Comparison of ENCODE assay signal across 22 cellular contexts in the genomic region with DNA sequence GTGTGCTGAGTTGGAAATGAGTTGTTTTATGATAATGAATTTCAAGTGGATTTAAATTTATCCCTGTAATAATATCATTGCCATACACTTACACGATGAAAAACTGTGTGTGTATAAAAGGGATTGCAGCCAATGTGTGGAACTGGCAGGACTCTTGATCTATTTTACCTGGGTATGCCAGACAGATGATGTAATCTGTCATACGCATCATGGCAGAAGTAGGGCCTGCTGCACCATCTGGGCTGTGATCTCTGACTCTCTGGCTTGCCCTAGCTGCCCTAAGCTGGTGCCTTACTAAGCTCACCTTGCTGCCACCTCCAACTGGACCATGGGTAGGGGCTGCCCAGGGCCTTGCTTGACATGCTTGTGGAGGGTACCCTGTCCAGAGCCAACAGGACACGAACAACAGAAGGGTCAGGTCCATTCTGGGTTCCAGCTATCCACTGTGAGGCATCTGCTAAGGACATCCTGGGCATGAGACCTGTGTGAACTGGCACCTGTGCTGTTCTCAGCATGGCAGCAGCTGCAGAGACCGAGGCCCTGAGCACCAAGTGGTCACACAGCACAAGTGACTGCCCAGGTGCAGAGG.
"Had no signal": no experiment of that assay in that cellular context is flagged by ENCODE, and none has a peak within 500 bp of the region (broad histone marks: within the 10 kb centered on the region; RNA-seq: fewer than 3 reads in every experiment).

No MANE protein-coding gene starts in this region.

- ATAC-seq: activated CD4-positive, alpha-beta T cell treated with anti-CD3 and anti-CD28 coated beads for 36 hours; activated CD8-positive, alpha-beta T cell treated with anti-CD3 and anti-CD28 coated beads, Interleukin-2, amount 10 ng/mL, durations not matched to agents 7 days and 5 days; body of pancreas; left colon; naive thymus-derived CD4-positive, alpha-beta T cell; right cardiac atrium had no signal

- H3K9me3 Mint-ChIP-seq: activated naive CD4-positive, alpha-beta T cell treated with anti-CD3 and anti-CD28 coated beads for 36 hours; activated naive CD8-positive, alpha-beta T cell treated with anti-CD3 and anti-CD28 coated beads for 36 hours; activated T-helper 1 cell treated with anti-CD3 and anti-CD28 coated beads, Interleukin-12 subunit alpha, Interleukin-12 subunit beta, Interleukin-2, Interleukin-4 antibody, amounts not matched to agents 30 ng/mL and 10 ng/mL and 1 ng/mL, durations not matched to agents 14 hours and 24 hours and 36 hours; naive thymus-derived CD4-positive, alpha-beta T cell; neural progenitor cell; T-helper 2 cell treated with Interferon-gamma antibody and Interleukin-4, amounts not matched to agents 5 μg/mL and 100 μg/mL, for 36 hours had no signal

- DNase-seq: activated CD4-positive, alpha-beta T cell treated with anti-CD3 and anti-CD28 coated beads for 36 hours; activated CD4-positive, CD25-positive, alpha-beta regulatory T cell; activated CD8-positive, alpha-beta T cell treated with anti-CD3 and anti-CD28 coated beads, Interleukin-2, amount 10 ng/mL, durations not matched to agents 7 days and 5 days; activated effector memory CD4-positive, alpha-beta T cell treated with anti-CD3 and anti-CD28 coated beads, Interleukin-2, amount 50 U/mL, for 16 hours; activated naive CD4-positive, alpha-beta T cell treated with anti-CD3 and anti-CD28 coated beads for 36 hours; activated naive CD8-positive, alpha-beta T cell treated with anti-CD3 and anti-CD28 coated beads for 36 hours; aorta; body of pancreas; cortex of kidney; foreskin fibroblast; hippocampal formation; kidney; left colon; midbrain; right cardiac atrium; stimulated activated CD4-positive, alpha-beta T cell treated with anti-CD3 and anti-CD28 coated beads, Interleukin-15, amount 100 ng/mL, for 24 hours; stimulated activated naive CD4-positive, alpha-beta T cell; T-helper 1 cell had no signal

- H3K27ac Mint-ChIP-seq: activated CD4-positive, alpha-beta T cell treated with anti-CD3 and anti-CD28 coated beads for 36 hours; activated CD8-positive, alpha-beta T cell treated with anti-CD3 and anti-CD28 coated beads, Interleukin-2, amount 10 ng/mL, durations not matched to agents 7 days and 5 days; activated naive CD4-positive, alpha-beta T cell treated with anti-CD3 and anti-CD28 coated beads for 36 hours; activated naive CD8-positive, alpha-beta T cell treated with anti-CD3 and anti-CD28 coated beads for 36 hours; activated T-helper 1 cell treated with anti-CD3 and anti-CD28 coated beads, Interleukin-12 subunit alpha, Interleukin-12 subunit beta, Interleukin-2, Interleukin-4 antibody, amounts not matched to agents 30 ng/mL and 10 ng/mL and 1 ng/mL, durations not matched to agents 14 hours and 24 hours and 36 hours; naive thymus-derived CD4-positive, alpha-beta T cell; neural progenitor cell; T-helper 2 cell treated with Interferon-gamma antibody and Interleukin-4, amounts not matched to agents 5 μg/mL and 100 μg/mL, for 36 hours had no signal

- H3K4me3 Mint-ChIP-seq: activated CD4-positive, alpha-beta T cell treated with anti-CD3 and anti-CD28 coated beads for 36 hours; activated CD8-positive, alpha-beta T cell treated with anti-CD3 and anti-CD28 coated beads, Interleukin-2, amount 10 ng/mL, durations not matched to agents 7 days and 5 days; activated naive CD4-positive, alpha-beta T cell treated with anti-CD3 and anti-CD28 coated beads for 36 hours; activated naive CD8-positive, alpha-beta T cell treated with anti-CD3 and anti-CD28 coated beads for 36 hours; activated T-helper 1 cell treated with anti-CD3 and anti-CD28 coated beads, Interleukin-12 subunit alpha, Interleukin-12 subunit beta, Interleukin-2, Interleukin-4 antibody, amounts not matched to agents 30 ng/mL and 10 ng/mL and 1 ng/mL, durations not matched to agents 14 hours and 24 hours and 36 hours; naive thymus-derived CD4-positive, alpha-beta T cell; neural progenitor cell; T-helper 2 cell treated with Interferon-gamma antibody and Interleukin-4, amounts not matched to agents 5 μg/mL and 100 μg/mL, for 36 hours had no signal

- H3K36me3 Mint-ChIP-seq: activated naive CD8-positive, alpha-beta T cell treated with anti-CD3 and anti-CD28 coated beads for 36 hours; naive thymus-derived CD4-positive, alpha-beta T cell; neural progenitor cell had no signal
